30 cellular contexts compared by ENCODE assay signal in the genomic region with DNA sequence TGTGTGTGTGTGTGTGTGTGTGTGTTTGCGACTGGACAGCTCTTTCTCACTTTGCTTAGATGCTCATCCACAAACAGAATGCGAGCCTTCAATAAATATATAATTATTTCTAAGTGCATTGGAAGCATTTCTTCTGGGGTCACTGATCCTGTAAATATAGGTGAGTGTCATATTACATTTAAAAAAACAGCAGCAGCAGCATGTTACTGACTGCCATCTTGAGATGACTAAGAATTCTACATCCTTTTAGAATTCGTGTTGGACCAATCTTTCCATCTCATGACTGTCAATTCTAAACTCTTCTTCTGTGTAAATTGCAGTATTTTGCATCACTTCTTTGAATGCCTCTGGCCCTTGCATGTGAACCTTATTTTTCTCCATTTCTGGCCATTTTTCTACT.
DNase-seq lines count a peak whose midpoint lies in the region; ATAC-seq, FAIRE-seq and TF ChIP-seq lines count a peak whose summit lies in the region.
"Had no signal": no experiment of that assay in that cellular context is flagged by ENCODE, and none has a peak within 500 bp of the region (broad histone marks: within the 10 kb centered on the region; RNA-seq: fewer than 3 reads in every experiment).

No MANE protein-coding gene starts in this region.

- POLR2A ChIA-PET in A673 (lab: Charles Lee; ENCODE audit: low non-redundant PET) (no interaction called here), endothelial cell of umbilical vein (lab: Charles Lee) (no interaction called here)
- POLR2A ChIA-PET in CD4-positive, alpha-beta memory T cell (lab: Charles Lee; ENCODE audit: partially characterized antibody): no interaction called here

- no peaks in the 10 kb centered on the region for H3K79me2 ChIP-seq in endothelial cell of umbilical vein (ENCODE audit: control insufficient read depth, insufficient read depth, low read length)

- TF ChIP-seq POLR2A in endothelial cell of umbilical vein (IDR thresholded peaks at IDR 0.05; ENCODE audit: low read depth, low read length): no peak

- TF ChIP-seq CTCF in A673 (conservative IDR thresholded peaks at IDR 0.05; ENCODE audit: low read depth, low read length) (no peak), endothelial cell of umbilical vein (IDR thresholded peaks at IDR 0.05; ENCODE audit: extremely low read depth in 1 of 2, insufficient read depth in 1 of 2, low read depth in 1 of 2, low read length in 2 of 2) (no peak)

- no peaks in the 10 kb centered on the region for H3K4me1 Mint-ChIP-seq in CD4-positive, alpha-beta memory T cell
- H3K4me1 Mint-ChIP-seq: stimulated activated naive B cell treated with anti-CD40 and anti-IgM and Interleukin-4, amounts not matched to agents 10 μg/mL and 1 μg/mL and 100 μg/mL, for 72 hours had no signal

- no peaks in the 10 kb centered on the region for H3K36me3 ChIP-seq in A673 (ENCODE audit: insufficient read depth, low read length, poor library complexity, severe bottlenecking)
- H3K36me3 ChIP-seq in endothelial cell of umbilical vein (ENCODE audit: control insufficient read depth in 2 of 2, extremely low read depth in 1 of 2, insufficient read depth in 2 of 2, low read length in 2 of 2): no peaks in the 10 kb centered on the region
- no peaks in the 10 kb centered on the region for H3K36me3 ChIP-seq in CD4-positive, alpha-beta memory T cell (ENCODE audit: insufficient read depth, low read length)
- H3K36me3 ChIP-seq: adrenal gland, ovary, Peyer's patch had no signal

- CTCF ChIA-PET in A673 (lab: Charles Lee): no interaction called here
- CTCF ChIA-PET in endothelial cell of umbilical vein (lab: Charles Lee): interaction anchor here (0.9 to 1.2 kb wide), 3 partner anchors 11 to 166 kb away, joined by 3 to 4 read pairs (median 3); no protein-coding TSS in a partner anchor
- CTCF ChIA-PET in CD4-positive, alpha-beta memory T cell (lab: Charles Lee; ENCODE audit: partially characterized antibody): interaction anchor here (1.0 to 1.2 kb wide), 2 partner anchors 11 to 188 kb away, joined by 3 read pairs; no protein-coding TSS in a partner anchor

- H3K27ac ChIP-seq in A673 (ENCODE audit: low read depth, low read length, poor library complexity, severe bottlenecking) (no peak overlapping the region), endothelial cell of umbilical vein (ENCODE audit: insufficient read depth, low read depth, low read length) (peak overlapping the region; percentile 21)
- H3K27ac ChIP-seq in CD4-positive, alpha-beta memory T cell (ENCODE audit: low read depth, low read length): no peak overlapping the region
- H3K27ac ChIP-seq: body of pancreas, dorsolateral prefrontal cortex, ovary, Peyer's patch had no signal

- H3K4me3 Mint-ChIP-seq in CD4-positive, alpha-beta memory T cell: no peak overlapping the region
- H3K4me3 Mint-ChIP-seq: activated CD8-positive, alpha-beta T cell treated with anti-CD3 and anti-CD28 coated beads for 36 hours; activated naive CD4-positive, alpha-beta T cell treated with anti-CD3 and anti-CD28 coated beads for 36 hours; stimulated activated naive B cell treated with anti-CD40 and anti-IgM and Interleukin-4, amounts not matched to agents 10 μg/mL and 1 μg/mL and 100 μg/mL, for 72 hours; T-helper 2 cell treated with Interferon-gamma antibody and Interleukin-4, amounts not matched to agents 5 μg/mL and 100 μg/mL, for 36 hours had no signal

- FAIRE-seq in endothelial cell of umbilical vein (lab: Jason Lieb, UNC): no peak

- peaks cover 0 to 2% (median 0%) of the 10 kb centered on the region in 8 donors for H3K9me3 Mint-ChIP-seq in CD4-positive, alpha-beta memory T cell
- H3K9me3 Mint-ChIP-seq: activated CD8-positive, alpha-beta T cell treated with anti-CD3 and anti-CD28 coated beads for 36 hours; activated naive CD4-positive, alpha-beta T cell treated with anti-CD3 and anti-CD28 coated beads for 36 hours; stimulated activated naive B cell treated with anti-CD40 and anti-IgM and Interleukin-4, amounts not matched to agents 10 μg/mL and 1 μg/mL and 100 μg/mL, for 72 hours; T-helper 2 cell treated with Interferon-gamma antibody and Interleukin-4, amounts not matched to agents 5 μg/mL and 100 μg/mL, for 36 hours had no signal

- no peaks in the 10 kb centered on the region for H3K9me1 ChIP-seq in endothelial cell of umbilical vein (replicated peaks; ENCODE audit: control insufficient read depth, extremely low read depth, insufficient read depth, low read length)

- no TSS peak for BruUV-seq in A673 (replicated peaks; lab: Mats Ljungman, UMichigan)
- no TSS peak for BruUV-seq in endothelial cell of umbilical vein (replicated peaks; lab: Mats Ljungman, UMichigan)

- no peak overlapping the region for H2AFZ ChIP-seq in endothelial cell of umbilical vein (ENCODE audit: low read depth, low read length)

- H4K20me1 ChIP-seq in endothelial cell of umbilical vein (replicated peaks; ENCODE audit: control insufficient read depth, extremely low read depth, insufficient read depth, low read length): no peaks in the 10 kb centered on the region

- H3K4me1 ChIP-seq in A673 (ENCODE audit: insufficient read depth, low read length, poor library complexity, severe bottlenecking) (no peaks in the 10 kb centered on the region), endothelial cell of umbilical vein (ENCODE audit: control insufficient read depth, extremely low read depth, insufficient read depth, low read length) (peaks cover 23% of the 10 kb centered on the region)
- no peaks in the 10 kb centered on the region for H3K4me1 ChIP-seq in CD4-positive, alpha-beta memory T cell (ENCODE audit: insufficient read depth, low read length)
- H3K4me1 ChIP-seq: body of pancreas, Peyer's patch had no signal

- H3K4me2 ChIP-seq in endothelial cell of umbilical vein (ENCODE audit: insufficient read depth, low read length): no peak overlapping the region

- ATAC-seq in left ventricle myocardium superior (no peak), GM21423 (IDR thresholded peaks at IDR 0.05; ENCODE audit: unreplicated experiment) (no peak)
- ATAC-seq: activated CD8-positive, alpha-beta T cell treated with anti-CD3 and anti-CD28 coated beads for 36 hours; stimulated activated naive B cell treated with anti-CD40 and anti-IgM and Interleukin-4, amounts not matched to agents 10 μg/mL and 1 μg/mL and 100 μg/mL, for 72 hours had no signal

- H3K4me3 ChIP-seq in A673 (ENCODE audit: low read depth, low read length, poor library complexity, severe bottlenecking) (no peak overlapping the region), endothelial cell of umbilical vein (replicated peaks in 1 of 3; ENCODE audit: insufficient read depth in 1 of 3, low read depth in 1 of 3, low read length in 3 of 3) (no peak overlapping the region)
- no peak overlapping the region for H3K4me3 ChIP-seq in CD4-positive, alpha-beta memory T cell (ENCODE audit: low read length in 2 of 2)
- H3K4me3 ChIP-seq: adrenal gland, body of pancreas, dorsolateral prefrontal cortex, ovary, Peyer's patch had no signal

- H3K27me3 Mint-ChIP-seq in CD4-positive, alpha-beta memory T cell: no peaks in the 10 kb centered on the region
- H3K27me3 Mint-ChIP-seq: activated CD8-positive, alpha-beta T cell treated with anti-CD3 and anti-CD28 coated beads for 36 hours; stimulated activated naive B cell treated with anti-CD40 and anti-IgM and Interleukin-4, amounts not matched to agents 10 μg/mL and 1 μg/mL and 100 μg/mL, for 72 hours had no signal

- dilution Hi-C loops in endothelial cell of umbilical vein (cut with MboI; ENCODE audit: extremely low pct_ligation_motif_present, low sequenced_read_pairs): no loop called here

- no peaks in the 10 kb centered on the region for H3K36me3 Mint-ChIP-seq in CD4-positive, alpha-beta memory T cell
- H3K36me3 Mint-ChIP-seq: stimulated activated naive B cell treated with anti-CD40 and anti-IgM and Interleukin-4, amounts not matched to agents 10 μg/mL and 1 μg/mL and 100 μg/mL, for 72 hours had no signal

- H3K9me3 ChIP-seq in A673 (ENCODE audit: low read depth, low read length, poor library complexity, severe bottlenecking) (no peaks in the 10 kb centered on the region), endothelial cell of umbilical vein (replicated peaks; ENCODE audit: control insufficient read depth, insufficient read depth, low read length) (no peaks in the 10 kb centered on the region)
- no peaks in the 10 kb centered on the region for H3K9me3 ChIP-seq in CD4-positive, alpha-beta memory T cell (ENCODE audit: control insufficient read depth in 1 of 2, low read length in 2 of 2)
- H3K9me3 ChIP-seq: adrenal gland, body of pancreas, Caco-2, ovary, Peyer's patch had no signal

- intact Hi-C loops in A673 (cut with micrococcal nuclease; ENCODE audit: unreplicated experiment): no loop called here
- intact Hi-C loops in endothelial cell of umbilical vein (cut with micrococcal nuclease): loop anchor here (1.0 to 10.0 kb wide), 4 partner anchors 108 to 456 kb away; a partner anchor contains a TSS
- intact Hi-C loops in CD4-positive, alpha-beta memory T cell (cut with micrococcal nuclease): no loop called here
- intact Hi-C loops in left ventricle myocardium superior (cut with micrococcal nuclease): no loop called here

- H3K27me3 ChIP-seq in A673 (replicated peaks; ENCODE audit: insufficient read depth, low read depth, low read length, poor library complexity) (no peaks in the 10 kb centered on the region), endothelial cell of umbilical vein (ENCODE audit: control insufficient read depth in 2 of 2, insufficient read depth in 2 of 2, low read length in 2 of 2) (no peaks in the 10 kb centered on the region)
- no peaks in the 10 kb centered on the region for H3K27me3 ChIP-seq in CD4-positive, alpha-beta memory T cell (ENCODE audit: insufficient read depth, low read length)
- H3K27me3 ChIP-seq: adrenal gland, body of pancreas, dorsolateral prefrontal cortex, ovary, Peyer's patch had no signal

- no peak overlapping the region for H3K9ac ChIP-seq in endothelial cell of umbilical vein (replicated peaks; ENCODE audit: extremely low read depth, insufficient read depth, low read length)

- no peak overlapping the region for H3K27ac Mint-ChIP-seq in CD4-positive, alpha-beta memory T cell
- H3K27ac Mint-ChIP-seq: activated CD8-positive, alpha-beta T cell treated with anti-CD3 and anti-CD28 coated beads for 36 hours; activated naive CD4-positive, alpha-beta T cell treated with anti-CD3 and anti-CD28 coated beads for 36 hours; stimulated activated naive B cell treated with anti-CD40 and anti-IgM and Interleukin-4, amounts not matched to agents 10 μg/mL and 1 μg/mL and 100 μg/mL, for 72 hours; T-helper 2 cell treated with Interferon-gamma antibody and Interleukin-4, amounts not matched to agents 5 μg/mL and 100 μg/mL, for 36 hours had no signal

- peak; percentile 21 for DNase-seq in A673 (ENCODE audit: low spot score)
- DNase-seq in EH (ENCODE audit: low read depth): peak; percentile 33
- DNase-seq in NCI-H2227 treated with DMSO at 0.1 percent for 48 hours (lab: John Stamatoyannopoulos, UW): peak; percentile 17
- DNase-seq in endothelial cell of umbilical vein (ENCODE audit: low read depth, low spot score): no peak
- DNase-seq in CD4-positive, alpha-beta memory T cell: no peak
- no peak for DNase-seq in left ventricle myocardium superior
- DNase-seq in NOMO-1 treated with dmso at 0.1 percent for 144 hours (lab: John Stamatoyannopoulos, UW; ENCODE audit: unreplicated experiment): no peak
- DNase-seq: activated CD8-positive, alpha-beta memory T cell treated with anti-CD3 and anti-CD28 coated beads, Interleukin-2, amount 50 U/mL, for 48 hours; activated CD8-positive, alpha-beta T cell treated with anti-CD3 and anti-CD28 coated beads for 36 hours; activated naive CD4-positive, alpha-beta T cell treated with anti-CD3 and anti-CD28 coated beads for 36 hours; Caco-2; cerebellar nuclear complex; DND-41; dorsolateral prefrontal cortex; GOT3; hypothalamus; left cardiac atrium; mammary epithelial cell; NCI-H1417; NCI-H2029; ovary; Peyer's patch; SHP77 treated with DMSO at 0.1 percent for 48 hours; stimulated activated naive B cell treated with anti-CD40 and anti-IgM and Interleukin-4, amounts not matched to agents 10 μg/mL and 1 μg/mL and 100 μg/mL, for 72 hours; substantia nigra; trophoblast cell had no signal

Comparison
In these comparisons a context has a peak if more than half of its experiments do, and no peak if none do; other contexts are left out.
1. DNase-seq: peak in A673 (single experiment), EH (single experiment) and NCI-H2227 treated with DMSO at 0.1 percent for 48 hours (single experiment); none in endothelial cell of umbilical vein (single experiment), CD4-positive, alpha-beta memory T cell (0 of 5), left ventricle myocardium superior (single experiment) and NOMO-1 treated with dmso at 0.1 percent for 144 hours (single experiment).